In genomic region chr12:120265483-120266179, GRCh38 we compare ENCODE assay signal across 7 cellular contexts. TPM values are rescaled to one million over a fixed set of nuclear protein-coding genes. Genes with fewer than 3 reads are reported as not detected.
DNase-seq lines count a peak whose midpoint lies in the region; ATAC-seq, FAIRE-seq and TF ChIP-seq lines count a peak whose summit lies in the region.

PXN (minus strand) TSS chr12:120265730; CDS start chr12:120265629, 101 bp downstream.

- peak within 1 kb of the TSS; percentile 98 for H3K4me3 Mint-ChIP-seq in central memory CD8-positive, alpha-beta T cell

- FAIRE-seq in kidney (lab: Jason Lieb, UNC) = no peak

- TF ChIP-seq CTCF in kidney (IDR thresholded peaks at IDR 0.05; ENCODE audit: borderline replicate concordance, extremely low read depth, insufficient read depth) = peak; percentile 93

- peaks cover 13% of the 10 kb centered on the region for H3K36me3 Mint-ChIP-seq in central memory CD8-positive, alpha-beta T cell (ENCODE audit: insufficient read depth)

- no peaks in the 10 kb centered on the region for H3K9me3 Mint-ChIP-seq in central memory CD8-positive, alpha-beta T cell

- H3K27me3 Mint-ChIP-seq in central memory CD8-positive, alpha-beta T cell = no peaks in the 10 kb centered on the region

- ATAC-seq in GM18505 (IDR thresholded peaks at IDR 0.05; ENCODE audit: unreplicated experiment) = peak; percentile 74
- peak; percentile 49 for ATAC-seq in HG02938 (IDR thresholded peaks at IDR 0.05; ENCODE audit: unreplicated experiment)
- peak; percentile 80 to 85 for ATAC-seq in activated CD4-positive, CD25-positive, alpha-beta regulatory T cell treated with anti-CD3 and anti-CD28 coated beads, Interleukin-2, amount 50 U/mL, for 24 hours
- ATAC-seq in central memory CD8-positive, alpha-beta T cell (replicated peaks; ENCODE audit: extremely low read depth, poor library complexity, severe bottlenecking) = peak; percentile 78

- H3K9me3 ChIP-seq in kidney (ENCODE audit: control insufficient read depth in 1 of 2, low read length in 2 of 2) = no peaks in the 10 kb centered on the region

- peak within 1 kb of the TSS; percentile 92 to 96 for H3K27ac ChIP-seq in kidney (ENCODE audit: low read depth in 2 of 2, low read length in 2 of 2)

- no peaks in the 10 kb centered on the region for H3K36me3 ChIP-seq in kidney (ENCODE audit: control insufficient read depth in 1 of 2, insufficient read depth in 2 of 2, low read length in 2 of 2)

- H3K4me1 Mint-ChIP-seq in central memory CD8-positive, alpha-beta T cell = peaks cover 47% of the 10 kb centered on the region

- peak within 1 kb of the TSS; percentile 80 to 85 for H3K4me3 ChIP-seq in kidney (ENCODE audit: low read length in 2 of 2)

- DNase-seq in NCI-H2196 (lab: John Stamatoyannopoulos, UW; ENCODE audit: unreplicated experiment) = peak; percentile 80
- peak; percentile 81 to 88 for DNase-seq in central memory CD8-positive, alpha-beta T cell (ENCODE audit: low spot score in 2 of 2)
- DNase-seq in kidney = peak; percentile 96
- peak; percentile 92 for DNase-seq in stimulated activated CD4-positive, alpha-beta T cell treated with anti-CD3 and anti-CD28 coated beads, Interleukin-15, amount 100 ng/mL, for 24 hours

- peak within 1 kb of the TSS; percentile 90 to 93 for H3K9ac ChIP-seq in kidney (ENCODE audit: low read length in 2 of 2)

- peak; percentile 52 for TF ChIP-seq POLR2A in GM18505 (IDR thresholded peaks at IDR 0.05; ENCODE audit: borderline replicate concordance, extremely low read depth, insufficient read depth, insufficient read length)

- intact Hi-C loops in kidney (cut with DNase I) = no loop called here

- H3K27ac Mint-ChIP-seq in central memory CD8-positive, alpha-beta T cell (ENCODE audit: low read depth) = peak within 1 kb of the TSS; percentile 95

- peaks cover 36 to 37% of the 10 kb centered on the region in 2 donors for H3K4me1 ChIP-seq in kidney (ENCODE audit: control insufficient read depth in 1 of 2, insufficient read depth in 1 of 2, low read depth in 1 of 2, low read length in 2 of 2)

RNA-seq across cellular contexts. Expression of gene PXN, which starts in this region (rescaled TPM):
- total RNA-seq in kidney = 133 TPM
- polyA plus RNA-seq in kidney (ENCODE audit: insufficient read depth, low read depth, low replicate concordance) = 57.1 TPM

Comparison
In these comparisons a context has a peak if more than half of its experiments do, and no peak if none do; other contexts are left out.
1. Peak in every context shown above with its lines: DNase-seq, ATAC-seq, H3K4me3 ChIP-seq and H3K27ac ChIP-seq.